In genomic region chr22:18088825-18089568, GRCh38 we compare ENCODE assay signal across 13 cellular contexts. TPM values are rescaled to one million over a fixed set of nuclear protein-coding genes. Genes with fewer than 3 reads are reported as not detected.
DNase-seq lines count a peak whose midpoint lies in the region; ATAC-seq and TF ChIP-seq lines count a peak whose summit lies in the region.
"Had no signal": no experiment of that assay in that cellular context is flagged by ENCODE, and none has a peak within 500 bp of the region (broad histone marks: within the 10 kb centered on the region; RNA-seq: fewer than 3 reads in every experiment).

No MANE protein-coding gene starts in this region.

- CTCF ChIA-PET in CD4-positive, alpha-beta memory T cell (lab: Charles Lee; ENCODE audit: partially characterized antibody): interaction anchor here (1.8 kb wide), 1 partner anchor 11 kb away, joined by 6 read pairs; the partner anchor contains the start of gene PEX26

- POLR2A ChIA-PET in CD4-positive, alpha-beta memory T cell (lab: Charles Lee; ENCODE audit: partially characterized antibody): interaction anchor here (1.1 to 3.2 kb wide), 2 partner anchors 11 to 61 kb away, joined by 5 to 20 read pairs; partner anchors contain the start of genes PEX26 and USP18

- peaks cover 22% of the 10 kb centered on the region for H3K36me3 ChIP-seq in CD4-positive, alpha-beta memory T cell (ENCODE audit: insufficient read depth, low read length)

- H3K27ac Mint-ChIP-seq in CD4-positive, alpha-beta memory T cell: peak overlapping the region; percentile 32 to 97 (median 53)
- H3K27ac Mint-ChIP-seq: activated CD8-positive, alpha-beta T cell treated with anti-CD3 and anti-CD28 coated beads for 36 hours had no signal

- H3K9me3 Mint-ChIP-seq in CD4-positive, alpha-beta memory T cell: no peaks in the 10 kb centered on the region
- H3K9me3 Mint-ChIP-seq: activated CD8-positive, alpha-beta T cell treated with anti-CD3 and anti-CD28 coated beads for 36 hours had no signal

- H3K27ac ChIP-seq in CD4-positive, alpha-beta memory T cell (ENCODE audit: low read depth, low read length): no peak overlapping the region
- H3K27ac ChIP-seq: C4-2B had no signal

- TF ChIP-seq CTCF in GM13977 (IDR thresholded peaks at IDR 0.05; ENCODE audit: extremely low read depth, insufficient read depth, missing control alignments): no peak

- no peaks in the 10 kb centered on the region for H3K27me3 Mint-ChIP-seq in CD4-positive, alpha-beta memory T cell
- H3K27me3 Mint-ChIP-seq: activated CD8-positive, alpha-beta T cell treated with anti-CD3 and anti-CD28 coated beads for 36 hours had no signal

- peaks cover 40 to 54% of the 10 kb centered on the region in 2 donors for H3K36me3 Mint-ChIP-seq in CD4-positive, alpha-beta memory T cell

- in situ Hi-C loops in GM13977 (cut with MboI; ENCODE audit: low pct_unique_long_range_greater_than_20kb, low sequenced_read_pairs, unreplicated experiment): no loop called here

- peak overlapping the region in 4 of 8 donors; percentile 35 to 63 (median 54) for H3K4me3 Mint-ChIP-seq in CD4-positive, alpha-beta memory T cell
- H3K4me3 Mint-ChIP-seq: activated CD8-positive, alpha-beta T cell treated with anti-CD3 and anti-CD28 coated beads for 36 hours had no signal

- H3K27me3 ChIP-seq in CD4-positive, alpha-beta memory T cell (ENCODE audit: insufficient read depth, low read length): no peaks in the 10 kb centered on the region

- peaks cover 9 to 43% (median 23%) of the 10 kb centered on the region in 4 donors for H3K4me1 Mint-ChIP-seq in CD4-positive, alpha-beta memory T cell

- peaks cover 23% of the 10 kb centered on the region for H3K4me1 ChIP-seq in CD4-positive, alpha-beta memory T cell (ENCODE audit: insufficient read depth, low read length)

- ATAC-seq in HG03139 (IDR thresholded peaks at IDR 0.05; ENCODE audit: unreplicated experiment): no peak
- ATAC-seq: activated CD8-positive, alpha-beta T cell treated with anti-CD3 and anti-CD28 coated beads for 36 hours; K562; PC-3 had no signal

- DNase-seq in CD4-positive, alpha-beta memory T cell: peak in 1 of 5 donors; percentile 17
- peak; percentile 45 for DNase-seq in GM13977 (ENCODE audit: low spot score)
- peak; percentile 16 for DNase-seq in activated CD4-positive, alpha-beta T cell treated with anti-CD3 and anti-CD28 coated beads, Interleukin-2, amount 50 U/mL, for 1 hour
- DNase-seq in mesenteric fat pad (ENCODE audit: low spot score): peak; percentile 55
- DNase-seq in HCEC 1CT: no peak
- no peak for DNase-seq in DMS 273 treated with DMSO at 0.1 percent for 48 hours (lab: John Stamatoyannopoulos, UW)
- DNase-seq: activated CD8-positive, alpha-beta T cell treated with anti-CD3 and anti-CD28 coated beads for 36 hours; cortex of kidney; NCI-H1436 treated with DMSO at 0.1 percent for 48 hours; PC-3 had no signal

- no peaks in the 10 kb centered on the region for H3K9me3 ChIP-seq in CD4-positive, alpha-beta memory T cell (ENCODE audit: control insufficient read depth in 1 of 2, low read length in 2 of 2)

- intact Hi-C loops in CD4-positive, alpha-beta memory T cell (cut with micrococcal nuclease): no loop called here

- no peak overlapping the region for H3K4me3 ChIP-seq in CD4-positive, alpha-beta memory T cell (ENCODE audit: low read length in 2 of 2)
- H3K4me3 ChIP-seq: K562 had no signal

RNA-seq across cellular contexts. Expression of gene PEX26, which starts 11.2 kb away (rescaled TPM):
- total RNA-seq in CD4-positive, alpha-beta memory T cell: 10 to 100 TPM; 39.1 to 39.6 TPM
- polyA plus RNA-seq in CD4-positive, alpha-beta memory T cell: 1 to 10 TPM; 1.4 to 6.3 TPM
- total RNA-seq in mesenteric fat pad: 35.9 TPM

RNA-seq across cellular contexts. Expression of gene TUBA8, which starts 21.6 kb away (rescaled TPM):
- 1 to 10 TPM; 1.9 to 2.7 TPM for total RNA-seq in CD4-positive, alpha-beta memory T cell
- 1 to 10 TPM in 1 of 2 donors, under 1 TPM in 1; 0.33 to 1.0 TPM for polyA plus RNA-seq in CD4-positive, alpha-beta memory T cell
- total RNA-seq in mesenteric fat pad: 5.1 TPM

Comparison
In these comparisons a context has a peak if more than half of its experiments do, and no peak if none do; other contexts are left out.
1. DNase-seq: peak in GM13977 (single experiment), activated CD4-positive, alpha-beta T cell treated with anti-CD3 and anti-CD28 coated beads, Interleukin-2, amount 50 U/mL, for 1 hour (single experiment) and mesenteric fat pad (single experiment); none in HCEC 1CT (single experiment) and DMS 273 treated with DMSO at 0.1 percent for 48 hours (single experiment).